Comparison of ENCODE assay signal across 19 cellular contexts in the genomic region with DNA sequence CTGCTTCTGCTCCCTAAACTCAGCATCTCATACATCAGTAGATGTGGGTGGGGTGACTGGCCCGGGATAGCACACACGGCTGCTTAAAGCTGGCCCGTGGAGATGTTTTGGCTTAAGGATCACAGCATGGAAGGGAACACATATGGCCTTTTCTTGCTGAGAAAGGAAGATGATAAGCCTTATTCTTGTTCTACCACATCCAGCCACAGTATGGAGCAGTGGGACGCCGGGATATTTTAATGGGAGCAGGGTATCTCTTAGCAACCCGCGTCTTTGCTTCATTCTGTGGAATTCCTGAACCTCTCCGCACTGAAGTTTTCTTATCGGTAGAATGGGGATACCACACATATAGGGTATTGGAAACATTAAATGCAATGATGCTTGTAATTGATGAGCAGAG.
"Had no signal": no experiment of that assay in that cellular context is flagged by ENCODE, and none has a peak within 500 bp of the region (broad histone marks: within the 10 kb centered on the region; RNA-seq: fewer than 3 reads in every experiment).

No MANE protein-coding gene starts in this region.

- ATAC-seq: activated CD4-positive, CD25-positive, alpha-beta regulatory T cell treated with anti-CD3 and anti-CD28 coated beads, Interleukin-2, amount 50 U/mL, for 24 hours; natural killer cell treated with Interleukin-12 subunit alpha and Interleukin-12 subunit beta and Interleukin-15 and Interleukin-18, amount 100 ng/mL, for 72 hours; right cardiac atrium; T-helper 17 cell had no signal

- H3K36me3 Mint-ChIP-seq: immature natural killer cell; natural killer cell treated with Interleukin-12 subunit alpha and Interleukin-12 subunit beta and Interleukin-15 and Interleukin-18, amount 100 ng/mL, for 72 hours had no signal

- H3K4me1 ChIP-seq: colonic mucosa, esophagus squamous epithelium, prostate gland had no signal

- H3K9me3 Mint-ChIP-seq: immature natural killer cell; natural killer cell treated with Interleukin-12 subunit alpha and Interleukin-12 subunit beta and Interleukin-15 and Interleukin-18, amount 100 ng/mL, for 72 hours had no signal

- H3K27ac ChIP-seq: colonic mucosa, esophagus squamous epithelium, prostate gland, tibial nerve had no signal

- H3K36me3 ChIP-seq: colonic mucosa, esophagus squamous epithelium, prostate gland, tibial nerve had no signal

- H3K27me3 ChIP-seq: colonic mucosa, tibial nerve had no signal

- DNase-seq: activated CD4-positive, alpha-beta T cell treated with anti-CD3 and anti-CD28 coated beads, Interleukin-2, amount 50 U/mL, for 1 hour; activated CD8-positive, alpha-beta memory T cell treated with anti-CD3 and anti-CD28 coated beads for 24 hours; anterior cingulate cortex; colonic mucosa; esophagus squamous epithelium; foreskin fibroblast; immature natural killer cell; occipital lobe; right cardiac atrium; small intestine; stimulated activated CD4-positive, alpha-beta T cell treated with anti-CD3 and anti-CD28 coated beads, Interleukin-4, amount 100 ng/mL, for 4 hours; stimulated activated CD8-positive, alpha-beta memory T cell treated with anti-CD3 and anti-CD28 coated beads, Interleukin-4, amount 100 ng/mL, for 48 hours; stimulated activated naive CD4-positive, alpha-beta T cell treated with Interleukin-2 at 50 U/mL for 16 hours; substantia nigra; T-helper 17 cell had no signal

- H3K4me3 Mint-ChIP-seq: immature natural killer cell; natural killer cell treated with Interleukin-12 subunit alpha and Interleukin-12 subunit beta and Interleukin-15 and Interleukin-18, amount 100 ng/mL, for 72 hours; T-helper 17 cell had no signal

- H3K27ac Mint-ChIP-seq: immature natural killer cell; natural killer cell treated with Interleukin-12 subunit alpha and Interleukin-12 subunit beta and Interleukin-15 and Interleukin-18, amount 100 ng/mL, for 72 hours; T-helper 17 cell had no signal

- H3K4me1 Mint-ChIP-seq: immature natural killer cell had no signal

- H3K9me3 ChIP-seq: colonic mucosa, esophagus squamous epithelium, prostate gland, tibial nerve had no signal

- H3K4me3 ChIP-seq: colonic mucosa, esophagus squamous epithelium, prostate gland, tibial nerve had no signal
